2 cellular contexts compared by ENCODE assay signal in genomic region chr20:48480391-48480790, GRCh38.
TF ChIP-seq lines count a peak whose summit lies in the region.

No MANE protein-coding gene starts in this region.

TF ChIP-seq in GM23338, 12 proteins besides CTCF, POLR2A, EP300 and RAD21:
- TF ChIP-seq REST (IDR thresholded peaks at IDR 0.05; ENCODE audit: unreplicated experiment): no peak
- no peak for TF ChIP-seq ZNF114 (CRISPR knock-in tag; IDR thresholded peaks at IDR 0.05)
- TF ChIP-seq ZNF331 (CRISPR knock-in tag; IDR thresholded peaks at IDR 0.05; ENCODE audit: low read depth): no peak
- TF ChIP-seq NANOG (IDR thresholded peaks at IDR 0.05; ENCODE audit: borderline replicate concordance): no peak
- no peak for TF ChIP-seq POLR2AphosphoS5 (IDR thresholded peaks at IDR 0.05; ENCODE audit: low read depth)
- no peak for TF ChIP-seq JUNB (IDR thresholded peaks at IDR 0.05; ENCODE audit: unreplicated experiment)
- TF ChIP-seq, protein P1, sequence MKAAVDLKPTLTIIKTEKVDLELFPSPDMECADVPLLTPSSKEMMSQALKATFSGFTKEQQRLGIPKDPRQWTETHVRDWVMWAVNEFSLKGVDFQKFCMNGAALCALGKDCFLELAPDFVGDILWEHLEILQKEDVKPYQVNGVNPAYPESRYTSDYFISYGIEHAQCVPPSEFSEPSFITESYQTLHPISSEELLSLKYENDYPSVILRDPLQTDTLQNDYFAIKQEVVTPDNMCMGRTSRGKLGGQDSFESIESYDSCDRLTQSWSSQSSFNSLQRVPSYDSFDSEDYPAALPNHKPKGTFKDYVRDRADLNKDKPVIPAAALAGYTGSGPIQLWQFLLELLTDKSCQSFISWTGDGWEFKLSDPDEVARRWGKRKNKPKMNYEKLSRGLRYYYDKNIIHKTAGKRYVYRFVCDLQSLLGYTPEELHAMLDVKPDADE (IDR thresholded peaks at IDR 0.05): no peak
- no peak for TF ChIP-seq STAT1 (IDR thresholded peaks at IDR 0.05; ENCODE audit: unreplicated experiment)

TF ChIP-seq in GM12878, 131 proteins besides CTCF, POLR2A, EP300 and RAD21 (continued from another document):
- TF ChIP-seq ASH2L (IDR thresholded peaks at IDR 0.05; ENCODE audit: borderline replicate concordance, low read depth) (no peak), ATF7 (IDR thresholded peaks at IDR 0.05; ENCODE audit: low read depth) (no peak), IKZF1 (conservative IDR thresholded peaks at IDR 0.05) (0 out of 2 replicates have a peak, but pooled peaks have one; percentile 18)
